8 cellular contexts compared by ENCODE assay signal in the genomic region with DNA sequence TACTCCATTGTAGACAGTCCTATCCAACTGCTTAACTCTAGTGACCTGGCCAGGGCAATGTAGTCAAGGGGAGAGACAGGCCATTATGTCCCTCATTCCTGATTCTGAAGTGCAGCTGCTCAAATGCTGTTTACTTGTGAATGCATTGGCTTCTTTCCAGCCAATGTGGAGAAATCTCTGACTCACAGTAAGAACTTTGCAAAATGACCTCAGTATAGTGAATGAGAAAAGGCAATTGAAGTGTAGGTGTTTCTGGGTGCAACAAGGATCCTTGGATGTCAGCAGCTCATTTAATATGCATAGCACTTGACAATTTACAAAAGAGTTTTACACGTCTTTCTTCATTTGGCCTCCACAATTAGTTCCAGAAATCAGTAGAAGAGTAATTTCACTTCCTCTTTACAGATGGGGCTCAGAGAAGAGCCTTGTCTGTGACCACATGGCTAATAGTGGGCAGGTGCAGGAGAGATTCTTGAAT.
DNase-seq lines count a peak whose midpoint lies in the region; ATAC-seq, FAIRE-seq and TF ChIP-seq lines count a peak whose summit lies in the region.

No MANE protein-coding gene starts in this region.

- H3K36me3 ChIP-seq in IMR-90 (ENCODE audit: control insufficient read depth, insufficient read depth, low read length) = no peaks in the 10 kb centered on the region

- BruUV-seq in IMR-90 (replicated peaks; lab: Mats Ljungman, UMichigan) = no TSS peak

- no peak overlapping the region for H3K18ac ChIP-seq in IMR-90 (ENCODE audit: low read depth, low read length)

- no peak overlapping the region for H2BK120ac ChIP-seq in IMR-90 (ENCODE audit: low read depth, low read length)

- H2AK9ac ChIP-seq in IMR-90 (replicated peaks; ENCODE audit: low read depth, low read length, poor library complexity) = no peak overlapping the region

- ATAC-seq in GM21717 (IDR thresholded peaks at IDR 0.05; ENCODE audit: unreplicated experiment) (peak; percentile 95), IMR-90 (ENCODE audit: low read depth) (no peak), left ventricle myocardium superior (peak; percentile 59)

- no peak overlapping the region for H3K4me3 ChIP-seq in IMR-90 (ENCODE audit: insufficient read depth, low read depth, low read length)

- peaks cover 3% of the 10 kb centered on the region; the same call in 1 of the 2 replicates for H3K9me3 ChIP-seq in IMR-90 (ENCODE audit: control insufficient read depth, insufficient read depth, low read length)

- H3K79me1 ChIP-seq in IMR-90 (ENCODE audit: low read depth in 1 of 2, low read length in 2 of 2) = no peaks in the 10 kb centered on the region

- no peak overlapping the region for H2BK5ac ChIP-seq in IMR-90 (ENCODE audit: low read depth, low read length, poor library complexity, severe bottlenecking)

- no peak overlapping the region for H3K14ac ChIP-seq in IMR-90 (replicated peaks; ENCODE audit: low read depth, low read length)

- no peak overlapping the region for H2AFZ ChIP-seq in IMR-90 (replicated peaks; ENCODE audit: low read length, poor library complexity)

- dilution Hi-C loops in IMR-90 (cut with HindIII; ENCODE audit: low sequenced_read_pairs, unreplicated experiment) = no loop called here

- no peak overlapping the region for H3K9ac ChIP-seq in IMR-90 (ENCODE audit: low read depth, low read length)

- no peak overlapping the region for H4K5ac ChIP-seq in IMR-90 (ENCODE audit: low read depth, low read length)

- no peaks in the 10 kb centered on the region for H3K4me1 ChIP-seq in IMR-90 (ENCODE audit: control insufficient read depth, insufficient read depth, low read length)

- H3K56ac ChIP-seq in IMR-90 (ENCODE audit: extremely low read depth, insufficient read depth, low read length) = no peak overlapping the region

- H3K27me3 ChIP-seq in IMR-90 (ENCODE audit: control insufficient read depth, insufficient read depth, low read length) = no peaks in the 10 kb centered on the region

- no peak for FAIRE-seq in GM12891 (lab: Jason Lieb, UNC)

- TF ChIP-seq POLR2A in GM12891 (IDR thresholded peaks at IDR 0.05; ENCODE audit: low read depth, low read length) = no peak
- no peak for TF ChIP-seq POLR2A in IMR-90 (IDR thresholded peaks at IDR 0.05; ENCODE audit: low read depth, low read length)

- no peak overlapping the region for H2AK5ac ChIP-seq in IMR-90 (ENCODE audit: low read depth, low read length)

- no peak overlapping the region for H3K4ac ChIP-seq in IMR-90 (ENCODE audit: low read depth, low read length)

- TF ChIP-seq CTCF in IMR-90 (conservative IDR thresholded peaks at IDR 0.05; ENCODE audit: low read depth, low read length) = no peak

- POLR2A ChIA-PET in IMR-90 (lab: Charles Lee; ENCODE audit: unreplicated experiment) = no interaction called here

- H2BK15ac ChIP-seq in IMR-90 (ENCODE audit: low read depth, low read length) = no peak overlapping the region

- H3K9me1 ChIP-seq in IMR-90 (ENCODE audit: insufficient read depth, low read length) = no peaks in the 10 kb centered on the region

- in situ Hi-C loops in IMR-90 (cut with MboI; ENCODE audit: low sequenced_read_pairs) = no loop called here

- no peak for TF ChIP-seq RAD21 in IMR-90 (IDR thresholded peaks at IDR 0.05; ENCODE audit: low read length)

- CTCF ChIA-PET in IMR-90 (lab: Yijun Ruan, JAX) = interaction anchor here (0.6 kb wide), 1 partner anchor 17 kb away, joined by 3 read pairs; no protein-coding TSS in a partner anchor

- H4K20me1 ChIP-seq in IMR-90 (ENCODE audit: insufficient read depth, low read length) = no peaks in the 10 kb centered on the region

- no peak for DNase-seq in GM12891 (ENCODE audit: insufficient read length, low spot score)
- peak; percentile 1 for DNase-seq in IMR-90
- no peak for DNase-seq in left ventricle myocardium superior
- no peak for DNase-seq in NCI-H748 treated with DMSO at 0.1 percent for 48 hours (lab: John Stamatoyannopoulos, UW)
- DNase-seq in activated CD4-positive, CD25-positive, alpha-beta regulatory T cell treated with anti-CD3 and anti-CD28 coated beads, Interleukin-2, amount 50 U/mL, for 72 hours = no peak
- DNase-seq in OCI-M1 (lab: John Stamatoyannopoulos, UW) = no peak
- DNase-seq in COR-L47 (lab: John Stamatoyannopoulos, UW) = no peak

- no peak overlapping the region for H2BK20ac ChIP-seq in IMR-90 (ENCODE audit: low read depth, low read length)

- no peak overlapping the region for H3K27ac ChIP-seq in IMR-90 (ENCODE audit: insufficient read depth, low read length)

- no peak overlapping the region for H3K4me2 ChIP-seq in IMR-90 (ENCODE audit: low read depth, low read length)

- WGBS in IMR-90 (ENCODE audit: extremely low coverage in 2 of 2, insufficient read length in 1 of 2), 2 experiments = no CpG with 5 or more reads among the region's 1 CpG

- intact Hi-C loops in IMR-90 (cut with micrococcal nuclease) = no loop called here
- intact Hi-C loops in left ventricle myocardium superior (cut with micrococcal nuclease) = no loop called here

- H4K91ac ChIP-seq in IMR-90 (ENCODE audit: insufficient read depth, low read depth, low read length) = no peak overlapping the region

- H4K8ac ChIP-seq in IMR-90 (ENCODE audit: low read depth in 2 of 2, low read length in 2 of 2) = no peak overlapping the region

- H3K23ac ChIP-seq in IMR-90 (ENCODE audit: low read depth, low read length) = no peak overlapping the region

TF ChIP-seq in GM12891, 5 proteins besides CTCF, POLR2A, EP300 and RAD21:
- TF ChIP-seq TAF1 (IDR thresholded peaks at IDR 0.05; ENCODE audit: low read depth, low read length) = no peak
- TF ChIP-seq POLR2AphosphoS5 (IDR thresholded peaks at IDR 0.05; ENCODE audit: low read depth, low read length) = no peak
- peak; percentile 98 for TF ChIP-seq SPI1 (IDR thresholded peaks at IDR 0.05; ENCODE audit: low read depth, low read length)
- no peak for TF ChIP-seq POU2F2 (IDR thresholded peaks at IDR 0.05; ENCODE audit: low read depth, low read length)
- no peak for TF ChIP-seq PAX5 (IDR thresholded peaks at IDR 0.05; ENCODE audit: insufficient read depth, low read length, severe bottlenecking)

TF ChIP-seq in IMR-90, 13 proteins besides CTCF, POLR2A, EP300 and RAD21:
- TF ChIP-seq MXI1 (IDR thresholded peaks at IDR 0.05; ENCODE audit: borderline replicate concordance, low read depth, low read length) (no peak), MAFK (IDR thresholded peaks at IDR 0.05; ENCODE audit: low read depth, low read length) (no peak), SMC3 (IDR thresholded peaks at IDR 0.05; ENCODE audit: low read depth, low read length) (no peak), RCOR1 (IDR thresholded peaks at IDR 0.05; ENCODE audit: insufficient replicate concordance, low read length) (no peak), FOS (IDR thresholded peaks at IDR 0.05; ENCODE audit: low read depth, low read length) (no peak), CHD1 (IDR thresholded peaks at IDR 0.05; ENCODE audit: low read depth, low read length) (no peak), BHLHE40 (IDR thresholded peaks at IDR 0.05; ENCODE audit: low read depth, low read length) (no peak), RFX5 (IDR thresholded peaks at IDR 0.05; ENCODE audit: low read depth, low read length) (no peak), MAZ (IDR thresholded peaks at IDR 0.05; ENCODE audit: borderline replicate concordance, low read depth, low read length) (no peak)
- TF ChIP-seq, protein P1, sequence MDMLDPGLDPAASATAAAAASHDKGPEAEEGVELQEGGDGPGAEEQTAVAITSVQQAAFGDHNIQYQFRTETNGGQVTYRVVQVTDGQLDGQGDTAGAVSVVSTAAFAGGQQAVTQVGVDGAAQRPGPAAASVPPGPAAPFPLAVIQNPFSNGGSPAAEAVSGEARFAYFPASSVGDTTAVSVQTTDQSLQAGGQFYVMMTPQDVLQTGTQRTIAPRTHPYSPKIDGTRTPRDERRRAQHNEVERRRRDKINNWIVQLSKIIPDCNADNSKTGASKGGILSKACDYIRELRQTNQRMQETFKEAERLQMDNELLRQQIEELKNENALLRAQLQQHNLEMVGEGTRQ (IDR thresholded peaks at IDR 0.05; ENCODE audit: low read depth, low read length) = no peak
- TF ChIP-seq, protein P2, sequence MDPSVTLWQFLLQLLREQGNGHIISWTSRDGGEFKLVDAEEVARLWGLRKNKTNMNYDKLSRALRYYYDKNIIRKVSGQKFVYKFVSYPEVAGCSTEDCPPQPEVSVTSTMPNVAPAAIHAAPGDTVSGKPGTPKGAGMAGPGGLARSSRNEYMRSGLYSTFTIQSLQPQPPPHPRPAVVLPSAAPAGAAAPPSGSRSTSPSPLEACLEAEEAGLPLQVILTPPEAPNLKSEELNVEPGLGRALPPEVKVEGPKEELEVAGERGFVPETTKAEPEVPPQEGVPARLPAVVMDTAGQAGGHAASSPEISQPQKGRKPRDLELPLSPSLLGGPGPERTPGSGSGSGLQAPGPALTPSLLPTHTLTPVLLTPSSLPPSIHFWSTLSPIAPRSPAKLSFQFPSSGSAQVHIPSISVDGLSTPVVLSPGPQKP (IDR thresholded peaks at IDR 0.05; ENCODE audit: borderline replicate concordance, low read depth, low read length) = no peak
TF ChIP-seq in IMR-90: peak in this region for 0.
